Comparison of ENCODE assay signal across 9 cellular contexts in genomic region chr9:3863114-3863528, GRCh38.
DNase-seq lines count a peak whose midpoint lies in the region; ATAC-seq and TF ChIP-seq lines count a peak whose summit lies in the region.
"Had no signal": no experiment of that assay in that cellular context is flagged by ENCODE, and none has a peak within 500 bp of the region (broad histone marks: within the 10 kb centered on the region; RNA-seq: fewer than 3 reads in every experiment).

No MANE protein-coding gene starts in this region.

- BruUV-seq in A673 (replicated peaks; lab: Mats Ljungman, UMichigan), result no TSS peak

- H2BK15ac ChIP-seq in mesendoderm (replicated peaks; ENCODE audit: low read depth), result no peak overlapping the region

- no peak for ATAC-seq in GM18505 (IDR thresholded peaks at IDR 0.05; ENCODE audit: unreplicated experiment)
- no peak for ATAC-seq in HG02588 (IDR thresholded peaks at IDR 0.05; ENCODE audit: unreplicated experiment)

- CTCF ChIA-PET in A673 (lab: Charles Lee), result no interaction called here

- H3K18ac ChIP-seq in mesendoderm (ENCODE audit: low read length), result peak overlapping the region; percentile 51

- no peak overlapping the region for H2BK120ac ChIP-seq in mesendoderm (ENCODE audit: low read depth, low read length)

- no peak for TF ChIP-seq POLR2A in GM18505 (IDR thresholded peaks at IDR 0.05; ENCODE audit: borderline replicate concordance, extremely low read depth, insufficient read depth, insufficient read length)

- no peak overlapping the region for H3K27ac ChIP-seq in A673 (ENCODE audit: low read depth, low read length, poor library complexity, severe bottlenecking)
- peak overlapping the region; percentile 49 for H3K27ac ChIP-seq in cingulate gyrus (ENCODE audit: low read depth, low read length)
- no peak overlapping the region for H3K27ac ChIP-seq in mesendoderm (ENCODE audit: low read depth, low read length)
- H3K27ac ChIP-seq: colonic mucosa had no signal

- no peak overlapping the region for H3K4ac ChIP-seq in mesendoderm (ENCODE audit: low read depth, low read length)

- POLR2A ChIA-PET in A673 (lab: Charles Lee; ENCODE audit: low non-redundant PET), result no interaction called here

- H2AK5ac ChIP-seq in mesendoderm (ENCODE audit: low read length), result no peak overlapping the region

- no peak overlapping the region for H3K23ac ChIP-seq in mesendoderm (ENCODE audit: low read length)

- no peak overlapping the region for H3K56ac ChIP-seq in mesendoderm (ENCODE audit: low read length)

- TF ChIP-seq RAD21 in Ishikawa (IDR thresholded peaks at IDR 0.05; ENCODE audit: low read depth), result no peak

- no peak overlapping the region for H4K5ac ChIP-seq in mesendoderm (ENCODE audit: low read length)

- H3K36me3 ChIP-seq in A673 (ENCODE audit: insufficient read depth, low read length, poor library complexity, severe bottlenecking) (no peaks in the 10 kb centered on the region), mesendoderm (ENCODE audit: control insufficient read depth, insufficient read depth, low read length) (no peaks in the 10 kb centered on the region)
- H3K36me3 ChIP-seq: colonic mucosa had no signal

- DNase-seq in A673 (ENCODE audit: low spot score) (peak; percentile 92), mesendoderm (no peak), NCI-H82 (lab: John Stamatoyannopoulos, UW) (no peak)
- DNase-seq in effector CD4-positive, alpha-beta T cell, result no peak
- DNase-seq: colonic mucosa had no signal

- no peak for TF ChIP-seq CTCF in A673 (conservative IDR thresholded peaks at IDR 0.05; ENCODE audit: low read depth, low read length)

- no peaks in the 10 kb centered on the region for H3K79me1 ChIP-seq in mesendoderm (ENCODE audit: low read length)

- H3K27me3 ChIP-seq in A673 (replicated peaks; ENCODE audit: insufficient read depth, low read depth, low read length, poor library complexity) (no peaks in the 10 kb centered on the region), mesendoderm (ENCODE audit: insufficient read depth, low read length, poor library complexity) (no peaks in the 10 kb centered on the region)
- H3K27me3 ChIP-seq: colonic mucosa had no signal

- no CpG with 5 or more reads among the region's 5 CpGs for WGBS in mesendoderm (ENCODE audit: extremely low coverage, insufficient coverage, low lambda C conversion rate)

- H3K79me2 ChIP-seq in mesendoderm (ENCODE audit: control insufficient read depth, insufficient read depth, low read length), result no peaks in the 10 kb centered on the region

- no peak overlapping the region for H3K9ac ChIP-seq in mesendoderm (ENCODE audit: low read length)

- no peak overlapping the region for H2BK5ac ChIP-seq in mesendoderm (ENCODE audit: low read length)

- no peaks in the 10 kb centered on the region for H3K9me3 ChIP-seq in A673 (ENCODE audit: low read depth, low read length, poor library complexity, severe bottlenecking)
- H3K9me3 ChIP-seq: colonic mucosa had no signal

- intact Hi-C loops in A673 (cut with micrococcal nuclease; ENCODE audit: unreplicated experiment), result no loop called here

- H3K4me2 ChIP-seq in mesendoderm (ENCODE audit: low read length), result no peak overlapping the region

- H3K4me3 ChIP-seq in A673 (ENCODE audit: low read depth, low read length, poor library complexity, severe bottlenecking), result peak overlapping the region; percentile 24
- H3K4me3 ChIP-seq in mesendoderm (ENCODE audit: low read length), result no peak overlapping the region
- H3K4me3 ChIP-seq: colonic mucosa had no signal

- H4K8ac ChIP-seq in mesendoderm (ENCODE audit: low read depth, low read length), result no peak overlapping the region

- peak; percentile 48; the same call in 1 of the 2 replicates for TF ChIP-seq EP300 in Ishikawa (IDR thresholded peaks at IDR 0.05; ENCODE audit: borderline replicate concordance)

- H3K4me1 ChIP-seq in A673 (ENCODE audit: insufficient read depth, low read length, poor library complexity, severe bottlenecking) (peaks cover 19% of the 10 kb centered on the region), mesendoderm (ENCODE audit: control insufficient read depth, low read depth, low read length) (no peaks in the 10 kb centered on the region)
- H3K4me1 ChIP-seq: colonic mucosa had no signal

TF ChIP-seq in Ishikawa, 13 proteins besides CTCF, POLR2A, EP300 and RAD21:
- TF ChIP-seq CEBPB (IDR thresholded peaks at IDR 0.05) (peak; percentile 26; the same call in 1 of the 2 replicates), ZBTB7A (IDR thresholded peaks at IDR 0.05; ENCODE audit: low read depth) (no peak)
